ENCODE assay signal across 19 cellular contexts in genomic region chr4:152991361-152991760, GRCh38.
"Had no signal": no experiment of that assay in that cellular context is flagged by ENCODE, and none has a peak within 500 bp of the region (broad histone marks: within the 10 kb centered on the region; RNA-seq: fewer than 3 reads in every experiment).

No MANE protein-coding gene starts in this region.

- H3K9me3 Mint-ChIP-seq: activated naive CD4-positive, alpha-beta T cell treated with anti-CD3 and anti-CD28 coated beads for 36 hours; activated naive CD8-positive, alpha-beta T cell treated with anti-CD3 and anti-CD28 coated beads, Interleukin-2, amount 50 U/mL, for 24 hours; activated T-helper 1 cell treated with anti-CD3 and anti-CD28 coated beads, Interleukin-12 subunit alpha, Interleukin-12 subunit beta, Interleukin-2, Interleukin-4 antibody, amounts not matched to agents 30 ng/mL and 10 ng/mL and 1 ng/mL, durations not matched to agents 14 hours and 24 hours and 36 hours; dendritic cell treated with granulocyte-macrophage colony-stimulating factor and Interleukin-4, amounts not matched to agents 40 ng/mL and 50 ng/mL, for 4 days; stimulated activated naive CD8-positive, alpha-beta T cell treated with anti-CD3 and anti-CD28 coated beads, Interleukin-15, amount 100 ng/mL, for 72 hours; type B pancreatic cell had no signal

- H3K4me3 ChIP-seq: gastrocnemius medialis, heart right ventricle, lower lobe of right lung, pancreas, spleen had no signal

- H3K4me3 Mint-ChIP-seq: activated naive CD4-positive, alpha-beta T cell treated with anti-CD3 and anti-CD28 coated beads for 36 hours; activated naive CD8-positive, alpha-beta T cell treated with anti-CD3 and anti-CD28 coated beads, Interleukin-2, amount 50 U/mL, for 24 hours; activated T-helper 1 cell treated with anti-CD3 and anti-CD28 coated beads, Interleukin-12 subunit alpha, Interleukin-12 subunit beta, Interleukin-2, Interleukin-4 antibody, amounts not matched to agents 30 ng/mL and 10 ng/mL and 1 ng/mL, durations not matched to agents 14 hours and 24 hours and 36 hours; dendritic cell treated with granulocyte-macrophage colony-stimulating factor and Interleukin-4, amounts not matched to agents 40 ng/mL and 50 ng/mL, for 4 days; stimulated activated naive CD8-positive, alpha-beta T cell treated with anti-CD3 and anti-CD28 coated beads, Interleukin-15, amount 100 ng/mL, for 72 hours; type B pancreatic cell had no signal

- H3K27ac ChIP-seq: gastrocnemius medialis, heart right ventricle, lower lobe of right lung, pancreas, spleen had no signal

- H3K36me3 ChIP-seq: gastrocnemius medialis, heart right ventricle, lower lobe of right lung, pancreas, spleen had no signal

- H3K27ac Mint-ChIP-seq: activated naive CD4-positive, alpha-beta T cell treated with anti-CD3 and anti-CD28 coated beads for 36 hours; activated naive CD8-positive, alpha-beta T cell treated with anti-CD3 and anti-CD28 coated beads, Interleukin-2, amount 50 U/mL, for 24 hours; activated T-helper 1 cell treated with anti-CD3 and anti-CD28 coated beads, Interleukin-12 subunit alpha, Interleukin-12 subunit beta, Interleukin-2, Interleukin-4 antibody, amounts not matched to agents 30 ng/mL and 10 ng/mL and 1 ng/mL, durations not matched to agents 14 hours and 24 hours and 36 hours; dendritic cell treated with granulocyte-macrophage colony-stimulating factor and Interleukin-4, amounts not matched to agents 40 ng/mL and 50 ng/mL, for 4 days; stimulated activated naive CD8-positive, alpha-beta T cell treated with anti-CD3 and anti-CD28 coated beads, Interleukin-15, amount 100 ng/mL, for 72 hours had no signal

- ATAC-seq: activated CD4-positive, CD25-positive, alpha-beta regulatory T cell treated with anti-CD3 and anti-CD28 coated beads, Interleukin-2, amount 50 U/mL, for 24 hours; activated naive CD8-positive, alpha-beta T cell treated with anti-CD3 and anti-CD28 coated beads, Interleukin-2, amount 50 U/mL, for 24 hours; gastrocnemius medialis; heart right ventricle; sciatic nerve; stimulated activated naive CD8-positive, alpha-beta T cell treated with anti-CD3 and anti-CD28 coated beads, Interleukin-15, amount 100 ng/mL, for 72 hours had no signal

- DNase-seq: activated CD4-positive, alpha-beta T cell treated with anti-CD3 and anti-CD28 coated beads, Interleukin-2, amount 50 U/mL, for 1 hour; activated naive CD4-positive, alpha-beta T cell treated with anti-CD3 and anti-CD28 coated beads for 36 hours; activated naive CD8-positive, alpha-beta T cell treated with anti-CD3 and anti-CD28 coated beads, Interleukin-2, amount 50 U/mL, for 24 hours; aorta; effector memory CD4-positive, alpha-beta T cell; gastrocnemius medialis; heart right ventricle; left colon; lower lobe of right lung; midbrain; pancreas; stimulated activated CD4-positive, alpha-beta T cell treated with anti-CD3 and anti-CD28 coated beads, Interleukin-1b, Interleukin-23, amount 100 ng/mL, for 48 hours; stimulated activated naive CD8-positive, alpha-beta T cell treated with anti-CD3 and anti-CD28 coated beads, Interleukin-15, amount 100 ng/mL, for 72 hours had no signal

- H3K4me1 ChIP-seq: gastrocnemius medialis, pancreas had no signal

- H3K27me3 Mint-ChIP-seq: dendritic cell treated with granulocyte-macrophage colony-stimulating factor and Interleukin-4, amounts not matched to agents 40 ng/mL and 50 ng/mL, for 4 days; type B pancreatic cell had no signal

- H3K27me3 ChIP-seq: gastrocnemius medialis, pancreas, spleen had no signal

- H3K9me3 ChIP-seq: gastrocnemius medialis, heart right ventricle, lower lobe of right lung, pancreas, spleen had no signal

- H3K4me1 Mint-ChIP-seq: activated naive CD8-positive, alpha-beta T cell treated with anti-CD3 and anti-CD28 coated beads, Interleukin-2, amount 50 U/mL, for 24 hours had no signal

- H3K36me3 Mint-ChIP-seq: type B pancreatic cell had no signal
